In genomic region chr15:65612616-65612946, GRCh38 we compare ENCODE assay signal across 2 cellular contexts.
A peak's percentile ranks its signal among the peaks of the same experiment; 100 is the strongest.
TF ChIP-seq lines count a peak whose summit lies in the region.

No MANE protein-coding gene starts in this region.

TF ChIP-seq in HCT116, 20 proteins besides CTCF, POLR2A, EP300 and RAD21:
- TF ChIP-seq ZFX (IDR thresholded peaks at IDR 0.05), result no peak
- TF ChIP-seq ELF1 (IDR thresholded peaks at IDR 0.05; ENCODE audit: borderline replicate concordance, low read depth), result no peak

TF ChIP-seq in GM12878, 131 proteins besides CTCF, POLR2A, EP300 and RAD21:
- TF ChIP-seq BCL3 (IDR thresholded peaks at IDR 0.05; ENCODE audit: borderline replicate concordance, insufficient read depth, low read depth, low read length, poor library complexity, severe bottlenecking) (peak; percentile 67), BACH1 (IDR thresholded peaks at IDR 0.05; ENCODE audit: borderline replicate concordance) (no peak)
